Comparison of ENCODE assay signal across 8 cellular contexts in the genomic region with DNA sequence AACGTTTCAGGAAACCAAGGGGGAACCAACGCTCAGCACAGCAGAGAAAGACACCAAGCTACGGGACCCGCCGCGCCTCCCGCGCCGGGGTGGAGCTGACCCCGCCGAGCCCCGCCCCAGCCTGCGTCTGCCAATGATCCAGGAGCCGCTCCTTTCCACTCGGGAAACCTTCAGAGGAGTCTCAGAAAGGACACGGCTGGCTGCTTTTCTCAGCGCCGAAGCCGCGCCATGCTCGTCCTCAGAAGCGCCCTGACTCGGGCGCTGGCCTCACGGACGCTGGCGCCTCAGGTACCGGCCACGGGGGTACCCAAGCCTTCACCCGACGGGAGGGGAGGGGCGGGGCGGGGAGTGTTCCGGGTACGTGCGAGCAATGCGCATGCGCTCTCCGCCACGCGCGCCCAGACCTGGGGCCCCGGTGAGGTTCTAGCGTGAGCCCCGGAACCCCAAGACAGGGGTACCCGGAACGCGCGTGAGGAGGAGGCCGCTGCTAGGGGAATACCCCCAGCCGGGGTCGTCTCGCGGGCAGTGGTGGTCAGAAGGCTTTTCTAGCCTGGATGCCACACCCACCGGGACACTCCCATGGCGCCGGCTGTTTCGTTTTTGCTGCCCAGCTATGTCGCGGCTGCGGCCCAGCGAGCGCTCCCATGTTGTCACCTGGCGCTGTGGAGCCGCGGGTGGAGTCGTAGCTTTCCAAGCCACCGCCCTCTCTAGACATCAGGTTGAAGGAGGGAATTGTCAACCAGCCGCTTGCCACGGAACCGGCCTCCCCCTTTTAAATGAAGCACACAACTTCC. TPM values are rescaled to one million over a fixed set of nuclear protein-coding genes. Genes with fewer than 3 reads are reported as not detected.
DNase-seq lines count a peak whose midpoint lies in the region; ATAC-seq and TF ChIP-seq lines count a peak whose summit lies in the region.

Gene NIPSNAP3A (plus strand): TSS at position 119 of the 794 bp plus-strand sequence. CDS start 110 bp downstream, at position 229.

- peak within 1 kb of the TSS; percentile 93 for H3K4me3 Mint-ChIP-seq in progenitor cell of endocrine pancreas (ENCODE audit: low read depth)

- H3K4me3 ChIP-seq in adrenal gland (peak within 1 kb of the TSS; percentile 46 to 89 (median 74)), heart right ventricle (peak within 1 kb of the TSS; percentile 66 to 92 (median 81)), upper lobe of left lung (peak within 1 kb of the TSS; percentile 63 to 96 (median 80))

- H3K36me3 Mint-ChIP-seq in progenitor cell of endocrine pancreas (ENCODE audit: insufficient read depth), result no peaks in the 10 kb centered on the region

- ATAC-seq in HG02759 (IDR thresholded peaks at IDR 0.05; ENCODE audit: unreplicated experiment) (peak; percentile 88), heart right ventricle (peak; percentile 95 to 98 (median 96)), upper lobe of left lung (ENCODE audit: low FRiP score in 2 of 2) (peak; percentile 97)

- no peaks in the 10 kb centered on the region for H3K9me3 ChIP-seq in adrenal gland (replicated peaks in 1 of 3)
- H3K9me3 ChIP-seq in heart right ventricle, result no peaks in the 10 kb centered on the region
- no peaks in the 10 kb centered on the region for H3K9me3 ChIP-seq in upper lobe of left lung

- peak; percentile 15 to 72 for TF ChIP-seq POLR2A in adrenal gland (IDR thresholded peaks at IDR 0.05)
- TF ChIP-seq POLR2A in upper lobe of left lung (IDR thresholded peaks at IDR 0.05), result peak in 3 of 4 donors; percentile 11 to 77 (median 75)

- DNase-seq in GM13976 (ENCODE audit: low spot score), result peak; percentile 89
- peak; percentile 81 for DNase-seq in NCI-H1105 treated with DMSO at 0.1 percent for 48 hours (lab: John Stamatoyannopoulos, UW)
- DNase-seq in T-helper 1 cell, result peak; percentile 68 to 90 (median 79)
- DNase-seq in adrenal gland, result peak; percentile 87 to 93 (median 89)
- DNase-seq in heart right ventricle, result peak; percentile 87 to 88
- peak; percentile 63 for DNase-seq in progenitor cell of endocrine pancreas (ENCODE audit: low spot score, unreplicated experiment)
- peak; percentile 91 to 97 for DNase-seq in upper lobe of left lung

- H3K27me3 ChIP-seq in adrenal gland (no peaks in the 10 kb centered on the region), heart right ventricle (no peaks in the 10 kb centered on the region), upper lobe of left lung (no peaks in the 10 kb centered on the region)

- H3K4me1 ChIP-seq in adrenal gland (replicated peaks in 1 of 2) (peaks cover 5 to 17% of the 10 kb centered on the region in 2 donors), heart right ventricle (peaks cover 0 to 31% (median 16%) of the 10 kb centered on the region in 9 donors), upper lobe of left lung (peaks cover 9 to 23% (median 18%) of the 10 kb centered on the region in 4 donors)

- H3K27ac Mint-ChIP-seq in progenitor cell of endocrine pancreas, result peak within 1 kb of the TSS; percentile 98

- TF ChIP-seq CTCF in GM13976 (IDR thresholded peaks at IDR 0.05; ENCODE audit: borderline replicate concordance, control extremely low read depth, extremely low read depth, insufficient read depth, missing control alignments) (no peak), adrenal gland (IDR thresholded peaks at IDR 0.05) (no peak), heart right ventricle (IDR thresholded peaks at IDR 0.05) (no peak), progenitor cell of endocrine pancreas (IDR thresholded peaks at IDR 0.05; ENCODE audit: unreplicated experiment) (no peak), upper lobe of left lung (IDR thresholded peaks at IDR 0.05) (no peak)

- peaks cover 26% of the 10 kb centered on the region for H3K4me1 Mint-ChIP-seq in progenitor cell of endocrine pancreas (ENCODE audit: low read depth)

- no peak for TF ChIP-seq EP300 in upper lobe of left lung (IDR thresholded peaks at IDR 0.05)

- intact Hi-C loops in adrenal gland (cut with DNase I), result no loop called here
- intact Hi-C loops in heart right ventricle (cut with DNase I), result loop anchor here in 4 of 10 donors (5.0 to 10.0 kb wide), 3 partner anchors 653 to 1353 kb away; partner anchors contain the start of gene SMC2 (in 3 of the 4)

- 0 to 1% (median 0%) methylated on average over 4 to 71 of the region's 71 CpGs for WGBS in adrenal gland, 4 donors
- WGBS in heart right ventricle, 2 donors, result 0% methylated on average over 67 to 71 of the region's 71 CpGs
- 0% methylated on average over 34 of the region's 71 CpGs; no CpG with 5 or more reads in 1 of the 2 donors for WGBS in upper lobe of left lung, 2 donors

- H3K9me3 Mint-ChIP-seq in progenitor cell of endocrine pancreas (ENCODE audit: low read depth), result no peaks in the 10 kb centered on the region

- in situ Hi-C loops in GM13976 (cut with MboI; ENCODE audit: low sequenced_read_pairs, unreplicated experiment), result loop anchor here (25.0 kb wide), 1 partner anchor 560 kb away; no protein-coding TSS in a partner anchor

- H3K36me3 ChIP-seq in adrenal gland (replicated peaks in 1 of 2), result peaks cover 0 to 6% of the 10 kb centered on the region in 2 donors
- H3K36me3 ChIP-seq in heart right ventricle, result peaks cover 0 to 25% (median 0%) of the 10 kb centered on the region in 9 donors
- peaks cover 0 to 15% (median 8%) of the 10 kb centered on the region in 4 donors for H3K36me3 ChIP-seq in upper lobe of left lung

- no peaks in the 10 kb centered on the region for H3K27me3 Mint-ChIP-seq in progenitor cell of endocrine pancreas

- H3K27ac ChIP-seq in adrenal gland, result peak within 1 kb of the TSS; percentile 16 to 97 (median 91)
- H3K27ac ChIP-seq in heart right ventricle, result peak within 1 kb of the TSS; percentile 57 to 96 (median 90)
- peak within 1 kb of the TSS; percentile 94 to 97 (median 96) for H3K27ac ChIP-seq in upper lobe of left lung

RNA-seq across cellular contexts. Expression of gene NIPSNAP3A, which starts in this region (rescaled TPM):
- total RNA-seq in adrenal gland (10 to 100 TPM; 32.3 to 76.9 (median 43.7) TPM), heart right ventricle (10 to 100 TPM; 19.9 to 34.9 (median 24.3) TPM), progenitor cell of endocrine pancreas (25.1 and 26.4 TPM in 2 replicates), upper lobe of left lung (10 to 100 TPM in 4 of 6 donors, 1 to 10 TPM in 2; 7.8 to 31.5 (median 25.5) TPM)
- polyA plus RNA-seq in adrenal gland (10 to 100 TPM; 18.3 to 49.2 (median 34.1) TPM), heart right ventricle (10 to 100 TPM; 10.2 to 28.6 TPM)

Comparison
In these comparisons a context has a peak if more than half of its experiments do, and no peak if none do; other contexts are left out.
1. Peak in every context shown above with its lines: DNase-seq, ATAC-seq, H3K4me3 ChIP-seq and H3K27ac ChIP-seq.